Comparison of ENCODE assay signal across 8 cellular contexts in genomic region chr5:98770158-98770910, GRCh38. TPM values are rescaled to one million over a fixed set of nuclear protein-coding genes. Genes with fewer than 3 reads are reported as not detected.
DNase-seq lines count a peak whose midpoint lies in the region; ATAC-seq and TF ChIP-seq lines count a peak whose summit lies in the region.

No MANE protein-coding gene starts in this region.

- peak overlapping the region; percentile 79 to 88 for H4K8ac ChIP-seq in IMR-90 (ENCODE audit: low read depth in 2 of 2, low read length in 2 of 2)

- peak overlapping the region; percentile 85 for H3K14ac ChIP-seq in IMR-90 (replicated peaks; ENCODE audit: low read depth, low read length)

- H3K9me1 ChIP-seq in IMR-90 (ENCODE audit: insufficient read depth, low read length) = no peaks in the 10 kb centered on the region

- POLR2A ChIA-PET in IMR-90 (lab: Charles Lee; ENCODE audit: unreplicated experiment) = interaction anchor here (0.6 to 1.3 kb wide), 4 partner anchors 49 to 640 kb away, joined by 3 read pairs; no protein-coding TSS in a partner anchor

- H3K56ac ChIP-seq in IMR-90 (ENCODE audit: extremely low read depth, insufficient read depth, low read length) = peak overlapping the region; percentile 96

- H4K91ac ChIP-seq in IMR-90 (ENCODE audit: insufficient read depth, low read depth, low read length) = peak overlapping the region; percentile 79

- H3K23ac ChIP-seq in IMR-90 (ENCODE audit: low read depth, low read length) = peak overlapping the region; percentile 93

- CTCF ChIA-PET in IMR-90 (lab: Yijun Ruan, JAX) = interaction anchor here (0.6 to 2.4 kb wide), 10 partner anchors 14 to 913 kb away, joined by 3 to 7 read pairs (median 4); no protein-coding TSS in a partner anchor

- WGBS in IMR-90 (ENCODE audit: extremely low coverage in 2 of 2, insufficient read length in 1 of 2), 2 experiments = 0% methylated on average over 24 of the region's 42 CpGs; no CpG with 5 or more reads in 1 of the 2 experiments

- H3K4me2 ChIP-seq in IMR-90 (ENCODE audit: low read depth, low read length) = peak overlapping the region; percentile 82

- peak overlapping the region; percentile 88 for H2BK5ac ChIP-seq in IMR-90 (ENCODE audit: low read depth, low read length, poor library complexity, severe bottlenecking)

- peak overlapping the region; percentile 98 for H3K9ac ChIP-seq in IMR-90 (ENCODE audit: low read depth, low read length)
- H3K9ac ChIP-seq in SK-N-MC (ENCODE audit: insufficient read length) = peak overlapping the region; percentile 83

- peak overlapping the region; percentile 51 for H4K5ac ChIP-seq in IMR-90 (ENCODE audit: low read depth, low read length)

- peak overlapping the region; percentile 95 for H2AK9ac ChIP-seq in IMR-90 (replicated peaks; ENCODE audit: low read depth, low read length, poor library complexity)

- H3K4ac ChIP-seq in IMR-90 (ENCODE audit: low read depth, low read length) = peak overlapping the region; percentile 99

- H3K18ac ChIP-seq in IMR-90 (ENCODE audit: low read depth, low read length) = peak overlapping the region; percentile 81

- peak; percentile 57 for DNase-seq in COR-L47 (lab: John Stamatoyannopoulos, UW)
- peak; percentile 66 for DNase-seq in IMR-90
- DNase-seq in SK-N-MC (ENCODE audit: low read depth, low spot score) = no peak
- peak; percentile 33 for DNase-seq in central memory CD4-positive, alpha-beta T cell
- peak; percentile 73 for DNase-seq in left kidney (ENCODE audit: low read depth, low spot score)
- DNase-seq in stimulated activated CD8-positive, alpha-beta memory T cell treated with anti-CD3 and anti-CD28 coated beads, Interleukin-12 subunit alpha, Interleukin-12 subunit beta, amount 100 ng/mL, for 4 hours (ENCODE audit: low read depth) = peak; percentile 0

- peaks cover 3% of the 10 kb centered on the region; the same call in 1 of the 2 replicates for H3K4me1 ChIP-seq in IMR-90 (ENCODE audit: control insufficient read depth, insufficient read depth, low read length)

- H3K27ac ChIP-seq in IMR-90 (ENCODE audit: insufficient read depth, low read length) (peak overlapping the region; percentile 85), SK-N-MC (peak overlapping the region; percentile 76)

- in situ Hi-C loops in IMR-90 (cut with MboI; ENCODE audit: low sequenced_read_pairs) = loop anchor here (10.0 kb wide), 1 partner anchor 1586 kb away; the partner anchor contains the start of gene RIOK2

- peak overlapping the region; percentile 56; the same call in 1 of the 2 replicates for H2BK20ac ChIP-seq in IMR-90 (ENCODE audit: low read depth, low read length)

- peaks cover 10% of the 10 kb centered on the region for H4K20me1 ChIP-seq in IMR-90 (ENCODE audit: insufficient read depth, low read length)

- BruUV-seq in IMR-90 (replicated peaks; lab: Mats Ljungman, UMichigan) = no TSS peak

- TF ChIP-seq POLR2A in IMR-90 (IDR thresholded peaks at IDR 0.05; ENCODE audit: low read depth, low read length) = peak; percentile 3; the same call in 1 of the 2 replicates

- TF ChIP-seq RAD21 in IMR-90 (IDR thresholded peaks at IDR 0.05; ENCODE audit: low read length) = no peak

- dilution Hi-C loops in IMR-90 (cut with HindIII; ENCODE audit: low sequenced_read_pairs, unreplicated experiment) = no loop called here

- peaks cover 0 to 10% of the 10 kb centered on the region in 2 experiments; a peak in 2 of 4 replicates for H3K79me1 ChIP-seq in IMR-90 (ENCODE audit: low read depth in 1 of 2, low read length in 2 of 2)

- peak overlapping the region; percentile 85 for H2BK120ac ChIP-seq in IMR-90 (ENCODE audit: low read depth, low read length)

- intact Hi-C loops in IMR-90 (cut with micrococcal nuclease) = loop anchor here (2.0 to 10.0 kb wide), 5 partner anchors 56 to 1603 kb away; no protein-coding TSS in a partner anchor

- H2AFZ ChIP-seq in IMR-90 (replicated peaks; ENCODE audit: low read length, poor library complexity) = peak overlapping the region; percentile 90

- TF ChIP-seq CTCF in IMR-90 (conservative IDR thresholded peaks at IDR 0.05; ENCODE audit: low read depth, low read length) = no peak

- H2AK5ac ChIP-seq in IMR-90 (ENCODE audit: low read depth, low read length) = peak overlapping the region; percentile 58

- H2BK15ac ChIP-seq in IMR-90 (ENCODE audit: low read depth, low read length) = peak overlapping the region; percentile 85; the same call in 2 of the 3 replicates

- H3K9me3 ChIP-seq in IMR-90 (ENCODE audit: control insufficient read depth, insufficient read depth, low read length) = no peaks in the 10 kb centered on the region
- no peaks in the 10 kb centered on the region for H3K9me3 ChIP-seq in SK-N-MC (ENCODE audit: low read depth, low read length)

- H3K4me3 ChIP-seq in IMR-90 (ENCODE audit: insufficient read depth, low read depth, low read length) (peak overlapping the region; percentile 81), SK-N-MC (peak overlapping the region; percentile 96)

- no peaks in the 10 kb centered on the region for H3K27me3 ChIP-seq in IMR-90 (ENCODE audit: control insufficient read depth, insufficient read depth, low read length)

- ATAC-seq in IMR-90 (ENCODE audit: low read depth) (no peak), GM18870 (IDR thresholded peaks at IDR 0.05; ENCODE audit: unreplicated experiment) (no peak), GM19397 (IDR thresholded peaks at IDR 0.05; ENCODE audit: unreplicated experiment) (no peak)

- peaks cover under 1% of the 10 kb centered on the region; the same call in 1 of the 2 replicates for H3K36me3 ChIP-seq in IMR-90 (ENCODE audit: control insufficient read depth, insufficient read depth, low read length)
- no peaks in the 10 kb centered on the region for H3K36me3 ChIP-seq in SK-N-MC (ENCODE audit: insufficient read depth, low read length)

TF ChIP-seq in IMR-90, 13 proteins besides CTCF, POLR2A, EP300 and RAD21:
- TF ChIP-seq USF2 (IDR thresholded peaks at IDR 0.05; ENCODE audit: low read depth, low read length) (no peak), CEBPB (IDR thresholded peaks at IDR 0.05; ENCODE audit: low read depth, low read length) (peak; percentile 70; the same call in 1 of the 2 replicates)
TF ChIP-seq in IMR-90: peak in this region for 1.

RNA-seq across cellular contexts. Expression of gene RGMB, which starts 3.1 kb away (rescaled TPM):
- 74.4 and 83.0 TPM in 2 replicates for total RNA-seq in IMR-90 (2012; rRNA removed)
- polyA plus RNA-seq in IMR-90 (2012; rRNA removed) = 128 and 129 TPM in 2 replicates
- 104 and 165 TPM in 2 replicates for polyA plus RNA-seq in IMR-90 (2012; cell fraction: cytosol; rRNA removed)
- polyA plus RNA-seq in IMR-90 (2012; cell fraction: nucleus; rRNA removed; ENCODE audit: low replicate concordance) = 301 and 527 TPM in 2 replicates
